Comparison of ENCODE assay signal across 1 cellular context in the genomic region with DNA sequence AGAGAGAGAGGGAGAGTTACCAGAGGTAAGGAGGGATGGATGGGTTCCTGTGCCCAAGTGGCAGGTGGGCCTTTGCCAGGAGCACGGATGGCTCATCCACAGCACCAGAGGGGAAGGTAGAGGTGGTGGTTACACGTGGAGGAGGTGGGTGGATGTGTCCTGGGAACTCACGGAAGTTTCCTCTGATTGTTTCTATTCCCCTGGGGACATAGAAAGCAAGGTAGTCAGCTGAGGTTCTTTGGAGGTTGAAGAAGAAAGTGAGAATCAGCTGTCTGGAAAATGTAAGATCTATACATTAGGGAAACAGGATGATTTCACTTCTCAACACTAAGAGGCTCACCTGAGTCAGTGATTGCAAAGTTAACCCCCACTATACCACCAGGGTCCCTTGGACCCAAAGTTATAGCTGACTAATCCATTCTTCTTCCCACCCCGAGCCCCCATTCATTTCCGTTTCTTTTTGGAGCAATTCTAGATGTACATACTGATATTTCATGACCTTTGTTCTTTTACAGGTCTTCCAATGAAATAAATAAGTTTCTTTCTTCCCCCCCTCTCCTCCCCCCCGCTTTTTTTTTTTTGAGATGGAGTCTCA.
TF ChIP-seq lines count a peak whose summit lies in the region.

No MANE protein-coding gene starts in this region.

TF ChIP-seq in H1, 55 proteins besides CTCF, POLR2A, EP300 and RAD21:
- TF ChIP-seq, protein P1, sequence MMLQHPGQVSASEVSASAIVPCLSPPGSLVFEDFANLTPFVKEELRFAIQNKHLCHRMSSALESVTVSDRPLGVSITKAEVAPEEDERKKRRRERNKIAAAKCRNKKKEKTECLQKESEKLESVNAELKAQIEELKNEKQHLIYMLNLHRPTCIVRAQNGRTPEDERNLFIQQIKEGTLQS (IDR thresholded peaks at IDR 0.05; ENCODE audit: insufficient read depth, low read depth, low read length) = no peak
- TF ChIP-seq, protein P2, sequence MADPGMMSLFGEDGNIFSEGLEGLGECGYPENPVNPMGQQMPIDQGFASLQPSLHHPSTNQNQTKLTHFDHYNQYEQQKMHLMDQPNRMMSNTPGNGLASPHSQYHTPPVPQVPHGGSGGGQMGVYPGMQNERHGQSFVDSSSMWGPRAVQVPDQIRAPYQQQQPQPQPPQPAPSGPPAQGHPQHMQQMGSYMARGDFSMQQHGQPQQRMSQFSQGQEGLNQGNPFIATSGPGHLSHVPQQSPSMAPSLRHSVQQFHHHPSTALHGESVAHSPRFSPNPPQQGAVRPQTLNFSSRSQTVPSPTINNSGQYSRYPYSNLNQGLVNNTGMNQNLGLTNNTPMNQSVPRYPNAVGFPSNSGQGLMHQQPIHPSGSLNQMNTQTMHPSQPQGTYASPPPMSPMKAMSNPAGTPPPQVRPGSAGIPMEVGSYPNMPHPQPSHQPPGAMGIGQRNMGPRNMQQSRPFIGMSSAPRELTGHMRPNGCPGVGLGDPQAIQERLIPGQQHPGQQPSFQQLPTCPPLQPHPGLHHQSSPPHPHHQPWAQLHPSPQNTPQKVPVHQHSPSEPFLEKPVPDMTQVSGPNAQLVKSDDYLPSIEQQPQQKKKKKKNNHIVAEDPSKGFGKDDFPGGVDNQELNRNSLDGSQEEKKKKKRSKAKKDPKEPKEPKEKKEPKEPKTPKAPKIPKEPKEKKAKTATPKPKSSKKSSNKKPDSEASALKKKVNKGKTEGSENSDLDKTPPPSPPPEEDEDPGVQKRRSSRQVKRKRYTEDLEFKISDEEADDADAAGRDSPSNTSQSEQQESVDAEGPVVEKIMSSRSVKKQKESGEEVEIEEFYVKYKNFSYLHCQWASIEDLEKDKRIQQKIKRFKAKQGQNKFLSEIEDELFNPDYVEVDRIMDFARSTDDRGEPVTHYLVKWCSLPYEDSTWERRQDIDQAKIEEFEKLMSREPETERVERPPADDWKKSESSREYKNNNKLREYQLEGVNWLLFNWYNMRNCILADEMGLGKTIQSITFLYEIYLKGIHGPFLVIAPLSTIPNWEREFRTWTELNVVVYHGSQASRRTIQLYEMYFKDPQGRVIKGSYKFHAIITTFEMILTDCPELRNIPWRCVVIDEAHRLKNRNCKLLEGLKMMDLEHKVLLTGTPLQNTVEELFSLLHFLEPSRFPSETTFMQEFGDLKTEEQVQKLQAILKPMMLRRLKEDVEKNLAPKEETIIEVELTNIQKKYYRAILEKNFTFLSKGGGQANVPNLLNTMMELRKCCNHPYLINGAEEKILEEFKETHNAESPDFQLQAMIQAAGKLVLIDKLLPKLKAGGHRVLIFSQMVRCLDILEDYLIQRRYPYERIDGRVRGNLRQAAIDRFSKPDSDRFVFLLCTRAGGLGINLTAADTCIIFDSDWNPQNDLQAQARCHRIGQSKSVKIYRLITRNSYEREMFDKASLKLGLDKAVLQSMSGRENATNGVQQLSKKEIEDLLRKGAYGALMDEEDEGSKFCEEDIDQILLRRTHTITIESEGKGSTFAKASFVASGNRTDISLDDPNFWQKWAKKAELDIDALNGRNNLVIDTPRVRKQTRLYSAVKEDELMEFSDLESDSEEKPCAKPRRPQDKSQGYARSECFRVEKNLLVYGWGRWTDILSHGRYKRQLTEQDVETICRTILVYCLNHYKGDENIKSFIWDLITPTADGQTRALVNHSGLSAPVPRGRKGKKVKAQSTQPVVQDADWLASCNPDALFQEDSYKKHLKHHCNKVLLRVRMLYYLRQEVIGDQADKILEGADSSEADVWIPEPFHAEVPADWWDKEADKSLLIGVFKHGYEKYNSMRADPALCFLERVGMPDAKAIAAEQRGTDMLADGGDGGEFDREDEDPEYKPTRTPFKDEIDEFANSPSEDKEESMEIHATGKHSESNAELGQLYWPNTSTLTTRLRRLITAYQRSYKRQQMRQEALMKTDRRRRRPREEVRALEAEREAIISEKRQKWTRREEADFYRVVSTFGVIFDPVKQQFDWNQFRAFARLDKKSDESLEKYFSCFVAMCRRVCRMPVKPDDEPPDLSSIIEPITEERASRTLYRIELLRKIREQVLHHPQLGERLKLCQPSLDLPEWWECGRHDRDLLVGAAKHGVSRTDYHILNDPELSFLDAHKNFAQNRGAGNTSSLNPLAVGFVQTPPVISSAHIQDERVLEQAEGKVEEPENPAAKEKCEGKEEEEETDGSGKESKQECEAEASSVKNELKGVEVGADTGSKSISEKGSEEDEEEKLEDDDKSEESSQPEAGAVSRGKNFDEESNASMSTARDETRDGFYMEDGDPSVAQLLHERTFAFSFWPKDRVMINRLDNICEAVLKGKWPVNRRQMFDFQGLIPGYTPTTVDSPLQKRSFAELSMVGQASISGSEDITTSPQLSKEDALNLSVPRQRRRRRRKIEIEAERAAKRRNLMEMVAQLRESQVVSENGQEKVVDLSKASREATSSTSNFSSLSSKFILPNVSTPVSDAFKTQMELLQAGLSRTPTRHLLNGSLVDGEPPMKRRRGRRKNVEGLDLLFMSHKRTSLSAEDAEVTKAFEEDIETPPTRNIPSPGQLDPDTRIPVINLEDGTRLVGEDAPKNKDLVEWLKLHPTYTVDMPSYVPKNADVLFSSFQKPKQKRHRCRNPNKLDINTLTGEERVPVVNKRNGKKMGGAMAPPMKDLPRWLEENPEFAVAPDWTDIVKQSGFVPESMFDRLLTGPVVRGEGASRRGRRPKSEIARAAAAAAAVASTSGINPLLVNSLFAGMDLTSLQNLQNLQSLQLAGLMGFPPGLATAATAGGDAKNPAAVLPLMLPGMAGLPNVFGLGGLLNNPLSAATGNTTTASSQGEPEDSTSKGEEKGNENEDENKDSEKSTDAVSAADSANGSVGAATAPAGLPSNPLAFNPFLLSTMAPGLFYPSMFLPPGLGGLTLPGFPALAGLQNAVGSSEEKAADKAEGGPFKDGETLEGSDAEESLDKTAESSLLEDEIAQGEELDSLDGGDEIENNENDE (IDR thresholded peaks at IDR 0.05; ENCODE audit: insufficient replicate concordance, low read length) = no peak
- no peak for TF ChIP-seq ZNF274 (IDR thresholded peaks at IDR 0.05; ENCODE audit: borderline replicate concordance, extremely low read depth, low read length)
- TF ChIP-seq TAF1 (IDR thresholded peaks at IDR 0.05; ENCODE audit: low read depth, low read length) = no peak
- TF ChIP-seq, protein P3, sequence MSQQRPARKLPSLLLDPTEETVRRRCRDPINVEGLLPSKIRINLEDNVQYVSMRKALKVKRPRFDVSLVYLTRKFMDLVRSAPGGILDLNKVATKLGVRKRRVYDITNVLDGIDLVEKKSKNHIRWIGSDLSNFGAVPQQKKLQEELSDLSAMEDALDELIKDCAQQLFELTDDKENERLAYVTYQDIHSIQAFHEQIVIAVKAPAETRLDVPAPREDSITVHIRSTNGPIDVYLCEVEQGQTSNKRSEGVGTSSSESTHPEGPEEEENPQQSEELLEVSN (IDR thresholded peaks at IDR 0.05) = no peak
- no peak for TF ChIP-seq ASH2L (IDR thresholded peaks at IDR 0.05; ENCODE audit: low read length)
TF ChIP-seq in H1: peak in this region for 0.
